In genomic region chr5:101047181-101047580, GRCh38 we compare ENCODE assay signal across 19 cellular contexts.
DNase-seq lines count a peak whose midpoint lies in the region; ATAC-seq, FAIRE-seq and TF ChIP-seq lines count a peak whose summit lies in the region.
"Had no signal": no experiment of that assay in that cellular context is flagged by ENCODE, and none has a peak within 500 bp of the region (broad histone marks: within the 10 kb centered on the region; RNA-seq: fewer than 3 reads in every experiment).

No MANE protein-coding gene starts in this region.

- no peak for TF ChIP-seq CTCF in nephron progenitor cell (IDR thresholded peaks at IDR 0.05)
- no peak for TF ChIP-seq CTCF in pancreas (IDR thresholded peaks at IDR 0.05)
- no peak for TF ChIP-seq CTCF in tibial nerve (IDR thresholded peaks at IDR 0.05)

- H3K27me3 Mint-ChIP-seq in activated naive CD4-positive, alpha-beta T cell treated with anti-CD3 and anti-CD28 coated beads for 36 hours (ENCODE audit: low read depth): no peaks in the 10 kb centered on the region
- peaks cover 3% of the 10 kb centered on the region for H3K27me3 Mint-ChIP-seq in nephron progenitor cell (ENCODE audit: low read depth, poor library complexity)
- H3K27me3 Mint-ChIP-seq: T-cell had no signal

- H3K27ac Mint-ChIP-seq in activated naive CD4-positive, alpha-beta T cell treated with anti-CD3 and anti-CD28 coated beads for 36 hours: no peak overlapping the region
- H3K27ac Mint-ChIP-seq in stimulated activated effector memory CD8-positive, alpha-beta T cell treated with anti-CD3 and anti-CD28 coated beads, Interleukin-12 subunit alpha, Interleukin-12 subunit beta, amount 100 ng/mL, for 72 hours: no peak overlapping the region
- no peak overlapping the region for H3K27ac Mint-ChIP-seq in nephron progenitor cell

- WGBS in pancreas, 2 donors: 59 to 71% methylated on average over 2 of the region's 2 CpGs
- 69 to 70% methylated on average over 2 of the region's 2 CpGs for WGBS in tibial nerve, 2 donors

- no peak overlapping the region for H3K27ac ChIP-seq in pancreas
- H3K27ac ChIP-seq in tibial nerve: no peak overlapping the region
- H3K27ac ChIP-seq: coronary artery, Peyer's patch had no signal

- intact Hi-C loops in activated naive CD4-positive, alpha-beta T cell treated with anti-CD3 and anti-CD28 coated beads for 36 hours (cut with micrococcal nuclease): loop anchor here (5.0 to 10.0 kb wide), 3 partner anchors 570 to 1942 kb away; no protein-coding TSS in a partner anchor
- intact Hi-C loops in pancreas (cut with DNase I): no loop called here

- H3K4me1 ChIP-seq in pancreas (no peaks in the 10 kb centered on the region), tibial nerve (no peaks in the 10 kb centered on the region)
- H3K4me1 ChIP-seq: Peyer's patch had no signal

- no peak overlapping the region for H3K4me3 Mint-ChIP-seq in activated naive CD4-positive, alpha-beta T cell treated with anti-CD3 and anti-CD28 coated beads for 36 hours
- H3K4me3 Mint-ChIP-seq in stimulated activated effector memory CD8-positive, alpha-beta T cell treated with anti-CD3 and anti-CD28 coated beads, Interleukin-12 subunit alpha, Interleukin-12 subunit beta, amount 100 ng/mL, for 72 hours: no peak overlapping the region
- no peak overlapping the region for H3K4me3 Mint-ChIP-seq in nephron progenitor cell
- H3K4me3 Mint-ChIP-seq: T-cell had no signal

- ATAC-seq in GM21825 (IDR thresholded peaks at IDR 0.05; ENCODE audit: unreplicated experiment) (peak; percentile 63), HG03457 (IDR thresholded peaks at IDR 0.05; ENCODE audit: unreplicated experiment) (peak; percentile 64), pancreas (no peak)
- peak; percentile 53 for ATAC-seq in stimulated activated effector memory CD8-positive, alpha-beta T cell treated with anti-CD3 and anti-CD28 coated beads, Interleukin-12 subunit alpha, Interleukin-12 subunit beta, amount 100 ng/mL, for 72 hours

- no peak for TF ChIP-seq POLR2A in tibial nerve (IDR thresholded peaks at IDR 0.05)

- FAIRE-seq in pancreas (lab: Jason Lieb, UNC): no peak
- FAIRE-seq: astrocyte had no signal

- no peaks in the 10 kb centered on the region for H3K36me3 ChIP-seq in pancreas
- H3K36me3 ChIP-seq in tibial nerve: no peaks in the 10 kb centered on the region
- H3K36me3 ChIP-seq: Peyer's patch had no signal

- peak; percentile 5 for DNase-seq in activated naive CD4-positive, alpha-beta T cell treated with anti-CD3 and anti-CD28 coated beads for 36 hours
- no peak for DNase-seq in activated naive CD4-positive, alpha-beta T cell treated with anti-CD3 and anti-CD28 coated beads, Interleukin-2, amount 50 U/mL, for 16 hours
- DNase-seq in stimulated activated effector memory CD8-positive, alpha-beta T cell treated with anti-CD3 and anti-CD28 coated beads, Interleukin-12 subunit alpha, Interleukin-12 subunit beta, amount 100 ng/mL, for 72 hours (ENCODE audit: low spot score in 2 of 2): no peak
- DNase-seq in nephron progenitor cell: no peak
- no peak for DNase-seq in pancreas
- DNase-seq in tibial nerve (ENCODE audit: low spot score in 2 of 2): no peak
- DNase-seq: activated CD4-positive, CD25-positive, alpha-beta regulatory T cell treated with anti-CD3 and anti-CD28 coated beads, Interleukin-2, amount 50 U/mL, for 72 hours; COR-L47; GF-D8; GOT3; NCI-H2029; NCI-H526 treated with DMSO at 0.1 percent for 48 hours; Peyer's patch; stimulated activated naive CD4-positive, alpha-beta T cell treated with Interleukin-2 at 50 U/mL for 16 hours; T-cell had no signal

- H3K4me3 ChIP-seq in pancreas (no peak overlapping the region), tibial nerve (no peak overlapping the region)
- H3K4me3 ChIP-seq: coronary artery, Peyer's patch had no signal

- no peaks in the 10 kb centered on the region for H3K36me3 Mint-ChIP-seq in activated naive CD4-positive, alpha-beta T cell treated with anti-CD3 and anti-CD28 coated beads for 36 hours (ENCODE audit: low read depth)
- no peaks in the 10 kb centered on the region for H3K36me3 Mint-ChIP-seq in stimulated activated effector memory CD8-positive, alpha-beta T cell treated with anti-CD3 and anti-CD28 coated beads, Interleukin-12 subunit alpha, Interleukin-12 subunit beta, amount 100 ng/mL, for 72 hours
- no peaks in the 10 kb centered on the region for H3K36me3 Mint-ChIP-seq in nephron progenitor cell (ENCODE audit: low read depth)
- H3K36me3 Mint-ChIP-seq: T-cell had no signal

- H3K9me3 Mint-ChIP-seq in activated naive CD4-positive, alpha-beta T cell treated with anti-CD3 and anti-CD28 coated beads for 36 hours: no peaks in the 10 kb centered on the region
- H3K9me3 Mint-ChIP-seq in stimulated activated effector memory CD8-positive, alpha-beta T cell treated with anti-CD3 and anti-CD28 coated beads, Interleukin-12 subunit alpha, Interleukin-12 subunit beta, amount 100 ng/mL, for 72 hours: no peaks in the 10 kb centered on the region
- no peaks in the 10 kb centered on the region for H3K9me3 Mint-ChIP-seq in nephron progenitor cell
- H3K9me3 Mint-ChIP-seq: T-cell had no signal

- H3K27me3 ChIP-seq in pancreas (no peaks in the 10 kb centered on the region), tibial nerve (no peaks in the 10 kb centered on the region)
- H3K27me3 ChIP-seq: Peyer's patch had no signal

- peaks cover 6% of the 10 kb centered on the region for H3K4me1 Mint-ChIP-seq in activated naive CD4-positive, alpha-beta T cell treated with anti-CD3 and anti-CD28 coated beads for 36 hours (ENCODE audit: low read depth)
- H3K4me1 Mint-ChIP-seq in stimulated activated effector memory CD8-positive, alpha-beta T cell treated with anti-CD3 and anti-CD28 coated beads, Interleukin-12 subunit alpha, Interleukin-12 subunit beta, amount 100 ng/mL, for 72 hours: peaks cover 6% of the 10 kb centered on the region
- no peaks in the 10 kb centered on the region for H3K4me1 Mint-ChIP-seq in nephron progenitor cell

- H3K9me3 ChIP-seq in pancreas (no peaks in the 10 kb centered on the region), tibial nerve (no peaks in the 10 kb centered on the region)
- H3K9me3 ChIP-seq: Peyer's patch had no signal

- CTCF ChIA-PET in activated naive CD4-positive, alpha-beta T cell treated with anti-CD3 and anti-CD28 coated beads for 36 hours (lab: Charles Lee): no interaction called here

- TF ChIP-seq EP300 in tibial nerve (IDR thresholded peaks at IDR 0.05): no peak

Comparison
In these comparisons a context has a peak if more than half of its experiments do, and no peak if none do; other contexts are left out.
1. ATAC-seq: peak in GM21825 (single experiment), HG03457 (single experiment) and stimulated activated effector memory CD8-positive, alpha-beta T cell treated with anti-CD3 and anti-CD28 coated beads, Interleukin-12 subunit alpha, Interleukin-12 subunit beta, amount 100 ng/mL, for 72 hours (single experiment); none in pancreas (0 of 4).